Comparison of ENCODE assay signal across 1 cellular context in genomic region chr20:40336034-40336433, GRCh38.
TF ChIP-seq lines count a peak whose summit lies in the region.

No MANE protein-coding gene starts in this region.

TF ChIP-seq in GM23338, 12 proteins besides CTCF, POLR2A, EP300 and RAD21 (continued from another document):
- TF ChIP-seq ZNF462 (CRISPR knock-in tag; IDR thresholded peaks at IDR 0.05) (no peak), NANOG (IDR thresholded peaks at IDR 0.05; ENCODE audit: borderline replicate concordance) (no peak), JUNB (IDR thresholded peaks at IDR 0.05; ENCODE audit: unreplicated experiment) (no peak), STAT1 (IDR thresholded peaks at IDR 0.05; ENCODE audit: unreplicated experiment) (no peak)
